3 cellular contexts compared by ENCODE assay signal in the genomic region with DNA sequence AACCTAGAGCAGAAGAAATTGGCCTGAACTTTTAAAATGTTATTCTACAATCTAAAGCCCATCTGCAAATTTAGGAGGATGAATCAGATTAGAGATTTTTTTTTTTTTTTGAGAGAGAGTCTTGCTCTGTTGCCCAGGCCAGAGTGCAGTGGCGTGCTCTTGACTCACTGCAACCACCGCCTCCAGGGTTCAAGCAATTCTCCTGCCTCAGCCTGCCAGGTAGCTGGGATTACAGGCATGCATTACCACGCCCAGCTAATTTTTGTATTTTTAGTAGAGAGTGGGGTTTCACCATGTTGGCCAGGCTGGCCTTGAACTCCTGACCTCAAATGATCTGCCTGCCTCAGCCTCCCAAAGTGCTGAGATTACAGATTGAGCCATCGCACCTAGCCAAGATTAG. TPM values are rescaled to one million over a fixed set of nuclear protein-coding genes. Genes with fewer than 3 reads are reported as not detected.
"Had no signal": no experiment of that assay in that cellular context is flagged by ENCODE, and none has a peak within 500 bp of the region (broad histone marks: within the 10 kb centered on the region; RNA-seq: fewer than 3 reads in every experiment).

No MANE protein-coding gene starts in this region.

RNA-seq across cellular contexts. Expression of a gene that starts 38.6 kb away (rescaled TPM):
- total RNA-seq: Right ventricle myocardium inferior, Right ventricle myocardium superior, SK-MEL-5 had no signal
